ENCODE assay signal across 23 cellular contexts in genomic region chr10:34088208-34088794, GRCh38.
"Had no signal": no experiment of that assay in that cellular context is flagged by ENCODE, and none has a peak within 500 bp of the region (broad histone marks: within the 10 kb centered on the region; RNA-seq: fewer than 3 reads in every experiment).

No MANE protein-coding gene starts in this region.

- ATAC-seq: activated CD4-positive, alpha-beta T cell treated with anti-CD3 and anti-CD28 coated beads for 36 hours; activated naive CD4-positive, alpha-beta T cell treated with anti-CD3 and anti-CD28 coated beads, Interleukin-2, amount 50 U/mL, for 72 hours; activated T-cell treated with anti-CD3 and anti-CD28 coated beads, Interleukin-2, amount 50 U/mL, for 72 hours; esophagus mucosa; foreskin keratinocyte; gastrocnemius medialis had no signal

- H3K4me1 ChIP-seq: colonic mucosa, foreskin keratinocyte, gastrocnemius medialis had no signal

- H3K27ac Mint-ChIP-seq: activated CD4-positive, alpha-beta memory T cell treated with anti-CD3 and anti-CD28 coated beads, Interleukin-2, amount 10 ng/mL, durations not matched to agents 7 days and 5 days; activated CD4-positive, alpha-beta T cell treated with anti-CD3 and anti-CD28 coated beads for 36 hours; activated CD4-positive, alpha-beta T cell treated with anti-CD3 and anti-CD28 coated beads, Interleukin-2, amount 10 ng/mL, durations not matched to agents 24 days and 14 days; activated naive CD4-positive, alpha-beta T cell treated with anti-CD3 and anti-CD28 coated beads, Interleukin-2, amount 10 ng/mL, durations not matched to agents 7 days and 5 days; activated naive CD4-positive, alpha-beta T cell treated with anti-CD3 and anti-CD28 coated beads, Interleukin-2, amount 50 U/mL, for 72 hours; activated naive CD8-positive, alpha-beta T cell treated with anti-CD3 and anti-CD28 coated beads, Interleukin-2, amount 10 ng/mL, durations not matched to agents 7 days and 5 days; activated T-cell treated with anti-CD3 and anti-CD28 coated beads, Interleukin-2, amount 50 U/mL, for 24 hours; activated T-cell treated with anti-CD3 and anti-CD28 coated beads, Interleukin-2, amount 50 U/mL, for 72 hours had no signal

- H3K4me3 ChIP-seq: colonic mucosa, gastrocnemius medialis had no signal

- H3K4me1 Mint-ChIP-seq: activated CD4-positive, alpha-beta memory T cell treated with anti-CD3 and anti-CD28 coated beads, Interleukin-2, amount 10 ng/mL, durations not matched to agents 7 days and 5 days; activated CD4-positive, alpha-beta T cell treated with anti-CD3 and anti-CD28 coated beads for 36 hours; activated CD4-positive, alpha-beta T cell treated with anti-CD3 and anti-CD28 coated beads, Interleukin-2, amount 10 ng/mL, durations not matched to agents 24 days and 14 days; activated naive CD4-positive, alpha-beta T cell treated with anti-CD3 and anti-CD28 coated beads, Interleukin-2, amount 10 ng/mL, durations not matched to agents 7 days and 5 days; activated naive CD8-positive, alpha-beta T cell treated with anti-CD3 and anti-CD28 coated beads, Interleukin-2, amount 10 ng/mL, durations not matched to agents 7 days and 5 days had no signal

- H3K27ac ChIP-seq: brain microvascular endothelial cell, colonic mucosa, foreskin keratinocyte, gastrocnemius medialis had no signal

- H3K27me3 Mint-ChIP-seq: activated CD4-positive, alpha-beta memory T cell treated with anti-CD3 and anti-CD28 coated beads, Interleukin-2, amount 10 ng/mL, durations not matched to agents 7 days and 5 days; activated CD4-positive, alpha-beta T cell treated with anti-CD3 and anti-CD28 coated beads, Interleukin-2, amount 10 ng/mL, durations not matched to agents 24 days and 14 days; activated naive CD4-positive, alpha-beta T cell treated with anti-CD3 and anti-CD28 coated beads, Interleukin-2, amount 10 ng/mL, durations not matched to agents 7 days and 5 days had no signal

- H3K9me3 ChIP-seq: colonic mucosa had no signal

- DNase-seq: activated CD4-positive, alpha-beta memory T cell treated with anti-CD3 and anti-CD28 coated beads, Interleukin-2, amount 10 ng/mL, durations not matched to agents 7 days and 5 days; activated CD4-positive, alpha-beta T cell treated with anti-CD3 and anti-CD28 coated beads for 36 hours; activated CD4-positive, alpha-beta T cell treated with anti-CD3 and anti-CD28 coated beads, Interleukin-2, amount 10 ng/mL, durations not matched to agents 24 days and 14 days; activated CD4-positive, alpha-beta T cell treated with anti-CD3 and anti-CD28 coated beads, Interleukin-2, amount 50 U/mL, for 4 hours; activated CD4-positive, CD25-positive, alpha-beta regulatory T cell; activated CD4-positive, CD25-positive, alpha-beta regulatory T cell treated with anti-CD3 and anti-CD28 coated beads, Interleukin-2, amount 50 U/mL, for 72 hours; activated CD8-positive, alpha-beta memory T cell treated with anti-CD3 and anti-CD28 coated beads, Interleukin-2, amount 50 U/mL, for 48 hours; activated gamma-delta T cell; activated naive CD4-positive, alpha-beta T cell; activated naive CD4-positive, alpha-beta T cell treated with anti-CD3 and anti-CD28 coated beads, Interleukin-2, amount 10 ng/mL, durations not matched to agents 7 days and 5 days; activated naive CD8-positive, alpha-beta T cell treated with anti-CD3 and anti-CD28 coated beads, Interleukin-2, amount 10 ng/mL, durations not matched to agents 7 days and 5 days; activated T-cell treated with anti-CD3 and anti-CD28 coated beads for 4 hours; activated T-cell treated with anti-CD3 and anti-CD28 coated beads, Interleukin-2, amount 50 U/mL, for 24 hours; activated T-cell treated with anti-CD3 and anti-CD28 coated beads, Interleukin-2, amount 50 U/mL, for 72 hours; brain microvascular endothelial cell; caudate nucleus; colonic mucosa; effector CD8-positive, alpha-beta T cell; foreskin keratinocyte; gastrocnemius medialis; T-helper 2 cell had no signal

- H3K36me3 ChIP-seq: brain microvascular endothelial cell, colonic mucosa, gastrocnemius medialis had no signal

- H3K4me3 Mint-ChIP-seq: activated CD4-positive, alpha-beta memory T cell treated with anti-CD3 and anti-CD28 coated beads, Interleukin-2, amount 10 ng/mL, durations not matched to agents 7 days and 5 days; activated CD4-positive, alpha-beta T cell treated with anti-CD3 and anti-CD28 coated beads for 36 hours; activated CD4-positive, alpha-beta T cell treated with anti-CD3 and anti-CD28 coated beads, Interleukin-2, amount 10 ng/mL, durations not matched to agents 24 days and 14 days; activated naive CD4-positive, alpha-beta T cell treated with anti-CD3 and anti-CD28 coated beads, Interleukin-2, amount 10 ng/mL, durations not matched to agents 7 days and 5 days; activated naive CD8-positive, alpha-beta T cell treated with anti-CD3 and anti-CD28 coated beads, Interleukin-2, amount 10 ng/mL, durations not matched to agents 7 days and 5 days; activated T-cell treated with anti-CD3 and anti-CD28 coated beads, Interleukin-2, amount 50 U/mL, for 24 hours; activated T-cell treated with anti-CD3 and anti-CD28 coated beads, Interleukin-2, amount 50 U/mL, for 72 hours had no signal

- H3K36me3 Mint-ChIP-seq: activated naive CD4-positive, alpha-beta T cell treated with anti-CD3 and anti-CD28 coated beads, Interleukin-2, amount 10 ng/mL, durations not matched to agents 7 days and 5 days; activated naive CD4-positive, alpha-beta T cell treated with anti-CD3 and anti-CD28 coated beads, Interleukin-2, amount 50 U/mL, for 72 hours; activated naive CD8-positive, alpha-beta T cell treated with anti-CD3 and anti-CD28 coated beads, Interleukin-2, amount 10 ng/mL, durations not matched to agents 7 days and 5 days had no signal

- H3K27me3 ChIP-seq: brain microvascular endothelial cell, colonic mucosa, foreskin keratinocyte, gastrocnemius medialis had no signal
